In the genomic region with DNA sequence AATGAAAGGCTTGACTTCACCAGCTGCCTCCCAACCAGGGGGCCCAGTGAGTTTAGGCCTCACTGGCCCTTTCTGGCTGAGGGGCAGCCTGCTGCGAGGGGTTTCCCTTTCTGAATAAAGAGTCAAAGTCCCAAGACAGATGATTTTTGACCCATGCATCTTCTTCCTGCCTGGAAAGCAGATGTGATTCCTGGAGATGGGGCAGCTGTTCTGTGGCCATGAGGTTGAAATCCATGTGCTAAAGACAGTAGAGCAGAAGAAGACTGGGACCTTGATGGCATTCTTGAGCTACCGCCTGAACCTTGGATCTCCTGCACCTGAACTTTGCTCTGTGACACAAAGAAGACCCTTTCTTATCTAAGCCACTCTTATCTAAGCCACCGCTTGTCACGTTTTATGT, we compare ENCODE assay signal across 1 cellular context.
TF ChIP-seq lines count a peak whose summit lies in the region.

No MANE protein-coding gene starts in this region.

TF ChIP-seq in H1, 55 proteins besides CTCF, POLR2A, EP300 and RAD21:
- no peak for TF ChIP-seq CEBPB (IDR thresholded peaks at IDR 0.05; ENCODE audit: low read depth, low read length)
- no peak for TF ChIP-seq SP1 (IDR thresholded peaks at IDR 0.05; ENCODE audit: low read depth, low read length)
- TF ChIP-seq SUZ12 (IDR thresholded peaks at IDR 0.05; ENCODE audit: low read length): no peak
- TF ChIP-seq EZH2 (IDR thresholded peaks at IDR 0.05; ENCODE audit: low read depth, low read length, severe bottlenecking): no peak
- no peak for TF ChIP-seq RBBP5 (IDR thresholded peaks at IDR 0.05; ENCODE audit: borderline replicate concordance, low read depth, low read length)
- TF ChIP-seq TCF12 (IDR thresholded peaks at IDR 0.05; ENCODE audit: low read depth, low read length): no peak
- TF ChIP-seq KDM4A (IDR thresholded peaks at IDR 0.05; ENCODE audit: low read depth, low read length, severe bottlenecking): no peak
- TF ChIP-seq, protein P1, sequence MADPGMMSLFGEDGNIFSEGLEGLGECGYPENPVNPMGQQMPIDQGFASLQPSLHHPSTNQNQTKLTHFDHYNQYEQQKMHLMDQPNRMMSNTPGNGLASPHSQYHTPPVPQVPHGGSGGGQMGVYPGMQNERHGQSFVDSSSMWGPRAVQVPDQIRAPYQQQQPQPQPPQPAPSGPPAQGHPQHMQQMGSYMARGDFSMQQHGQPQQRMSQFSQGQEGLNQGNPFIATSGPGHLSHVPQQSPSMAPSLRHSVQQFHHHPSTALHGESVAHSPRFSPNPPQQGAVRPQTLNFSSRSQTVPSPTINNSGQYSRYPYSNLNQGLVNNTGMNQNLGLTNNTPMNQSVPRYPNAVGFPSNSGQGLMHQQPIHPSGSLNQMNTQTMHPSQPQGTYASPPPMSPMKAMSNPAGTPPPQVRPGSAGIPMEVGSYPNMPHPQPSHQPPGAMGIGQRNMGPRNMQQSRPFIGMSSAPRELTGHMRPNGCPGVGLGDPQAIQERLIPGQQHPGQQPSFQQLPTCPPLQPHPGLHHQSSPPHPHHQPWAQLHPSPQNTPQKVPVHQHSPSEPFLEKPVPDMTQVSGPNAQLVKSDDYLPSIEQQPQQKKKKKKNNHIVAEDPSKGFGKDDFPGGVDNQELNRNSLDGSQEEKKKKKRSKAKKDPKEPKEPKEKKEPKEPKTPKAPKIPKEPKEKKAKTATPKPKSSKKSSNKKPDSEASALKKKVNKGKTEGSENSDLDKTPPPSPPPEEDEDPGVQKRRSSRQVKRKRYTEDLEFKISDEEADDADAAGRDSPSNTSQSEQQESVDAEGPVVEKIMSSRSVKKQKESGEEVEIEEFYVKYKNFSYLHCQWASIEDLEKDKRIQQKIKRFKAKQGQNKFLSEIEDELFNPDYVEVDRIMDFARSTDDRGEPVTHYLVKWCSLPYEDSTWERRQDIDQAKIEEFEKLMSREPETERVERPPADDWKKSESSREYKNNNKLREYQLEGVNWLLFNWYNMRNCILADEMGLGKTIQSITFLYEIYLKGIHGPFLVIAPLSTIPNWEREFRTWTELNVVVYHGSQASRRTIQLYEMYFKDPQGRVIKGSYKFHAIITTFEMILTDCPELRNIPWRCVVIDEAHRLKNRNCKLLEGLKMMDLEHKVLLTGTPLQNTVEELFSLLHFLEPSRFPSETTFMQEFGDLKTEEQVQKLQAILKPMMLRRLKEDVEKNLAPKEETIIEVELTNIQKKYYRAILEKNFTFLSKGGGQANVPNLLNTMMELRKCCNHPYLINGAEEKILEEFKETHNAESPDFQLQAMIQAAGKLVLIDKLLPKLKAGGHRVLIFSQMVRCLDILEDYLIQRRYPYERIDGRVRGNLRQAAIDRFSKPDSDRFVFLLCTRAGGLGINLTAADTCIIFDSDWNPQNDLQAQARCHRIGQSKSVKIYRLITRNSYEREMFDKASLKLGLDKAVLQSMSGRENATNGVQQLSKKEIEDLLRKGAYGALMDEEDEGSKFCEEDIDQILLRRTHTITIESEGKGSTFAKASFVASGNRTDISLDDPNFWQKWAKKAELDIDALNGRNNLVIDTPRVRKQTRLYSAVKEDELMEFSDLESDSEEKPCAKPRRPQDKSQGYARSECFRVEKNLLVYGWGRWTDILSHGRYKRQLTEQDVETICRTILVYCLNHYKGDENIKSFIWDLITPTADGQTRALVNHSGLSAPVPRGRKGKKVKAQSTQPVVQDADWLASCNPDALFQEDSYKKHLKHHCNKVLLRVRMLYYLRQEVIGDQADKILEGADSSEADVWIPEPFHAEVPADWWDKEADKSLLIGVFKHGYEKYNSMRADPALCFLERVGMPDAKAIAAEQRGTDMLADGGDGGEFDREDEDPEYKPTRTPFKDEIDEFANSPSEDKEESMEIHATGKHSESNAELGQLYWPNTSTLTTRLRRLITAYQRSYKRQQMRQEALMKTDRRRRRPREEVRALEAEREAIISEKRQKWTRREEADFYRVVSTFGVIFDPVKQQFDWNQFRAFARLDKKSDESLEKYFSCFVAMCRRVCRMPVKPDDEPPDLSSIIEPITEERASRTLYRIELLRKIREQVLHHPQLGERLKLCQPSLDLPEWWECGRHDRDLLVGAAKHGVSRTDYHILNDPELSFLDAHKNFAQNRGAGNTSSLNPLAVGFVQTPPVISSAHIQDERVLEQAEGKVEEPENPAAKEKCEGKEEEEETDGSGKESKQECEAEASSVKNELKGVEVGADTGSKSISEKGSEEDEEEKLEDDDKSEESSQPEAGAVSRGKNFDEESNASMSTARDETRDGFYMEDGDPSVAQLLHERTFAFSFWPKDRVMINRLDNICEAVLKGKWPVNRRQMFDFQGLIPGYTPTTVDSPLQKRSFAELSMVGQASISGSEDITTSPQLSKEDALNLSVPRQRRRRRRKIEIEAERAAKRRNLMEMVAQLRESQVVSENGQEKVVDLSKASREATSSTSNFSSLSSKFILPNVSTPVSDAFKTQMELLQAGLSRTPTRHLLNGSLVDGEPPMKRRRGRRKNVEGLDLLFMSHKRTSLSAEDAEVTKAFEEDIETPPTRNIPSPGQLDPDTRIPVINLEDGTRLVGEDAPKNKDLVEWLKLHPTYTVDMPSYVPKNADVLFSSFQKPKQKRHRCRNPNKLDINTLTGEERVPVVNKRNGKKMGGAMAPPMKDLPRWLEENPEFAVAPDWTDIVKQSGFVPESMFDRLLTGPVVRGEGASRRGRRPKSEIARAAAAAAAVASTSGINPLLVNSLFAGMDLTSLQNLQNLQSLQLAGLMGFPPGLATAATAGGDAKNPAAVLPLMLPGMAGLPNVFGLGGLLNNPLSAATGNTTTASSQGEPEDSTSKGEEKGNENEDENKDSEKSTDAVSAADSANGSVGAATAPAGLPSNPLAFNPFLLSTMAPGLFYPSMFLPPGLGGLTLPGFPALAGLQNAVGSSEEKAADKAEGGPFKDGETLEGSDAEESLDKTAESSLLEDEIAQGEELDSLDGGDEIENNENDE (IDR thresholded peaks at IDR 0.05; ENCODE audit: insufficient replicate concordance, low read length): no peak
- no peak for TF ChIP-seq SIRT6 (IDR thresholded peaks at IDR 0.05; ENCODE audit: low read length)
- no peak for TF ChIP-seq HDAC2 (IDR thresholded peaks at IDR 0.05; ENCODE audit: borderline replicate concordance in 1 of 2, low read depth in 2 of 2, low read length in 2 of 2)
